In genomic region chr10:45180946-45181439, GRCh38 we compare ENCODE assay signal across 17 cellular contexts.
"Had no signal": no experiment of that assay in that cellular context is flagged by ENCODE, and none has a peak within 500 bp of the region (broad histone marks: within the 10 kb centered on the region; RNA-seq: fewer than 3 reads in every experiment).

No MANE protein-coding gene starts in this region.

- ATAC-seq: activated CD8-positive, alpha-beta T cell treated with anti-CD3 and anti-CD28 coated beads for 36 hours; activated T-cell treated with anti-CD3 and anti-CD28 coated beads, Interleukin-2, amount 50 U/mL, for 72 hours had no signal

- H3K27ac ChIP-seq: cardiac muscle cell, colonic mucosa, prostate gland, VCaP had no signal

- H3K36me3 ChIP-seq: cardiac muscle cell, colonic mucosa, prostate gland had no signal

- H3K36me3 Mint-ChIP-seq: activated naive CD8-positive, alpha-beta T cell treated with anti-CD3 and anti-CD28 coated beads for 36 hours; naive B cell had no signal

- H3K4me1 Mint-ChIP-seq: activated naive CD8-positive, alpha-beta T cell treated with anti-CD3 and anti-CD28 coated beads for 36 hours; naive B cell had no signal

- H3K4me1 ChIP-seq: colonic mucosa, prostate gland had no signal

- H3K9me3 Mint-ChIP-seq: activated CD8-positive, alpha-beta T cell treated with anti-CD3 and anti-CD28 coated beads for 36 hours; activated naive CD8-positive, alpha-beta T cell treated with anti-CD3 and anti-CD28 coated beads for 36 hours; activated T-cell treated with anti-CD3 and anti-CD28 coated beads, Interleukin-2, amount 50 U/mL, for 72 hours; stimulated activated naive CD8-positive, alpha-beta T cell treated with anti-CD3 and anti-CD28 coated beads, Interleukin-15, Interleukin-2, amounts not matched to agents 100 ng/mL and 50 ng/mL, for 24 hours had no signal

- H3K4me3 Mint-ChIP-seq: activated CD8-positive, alpha-beta T cell treated with anti-CD3 and anti-CD28 coated beads for 36 hours; activated naive CD8-positive, alpha-beta T cell treated with anti-CD3 and anti-CD28 coated beads for 36 hours; activated T-cell treated with anti-CD3 and anti-CD28 coated beads, Interleukin-2, amount 50 U/mL, for 72 hours; naive B cell; stimulated activated naive CD8-positive, alpha-beta T cell treated with anti-CD3 and anti-CD28 coated beads, Interleukin-15, Interleukin-2, amounts not matched to agents 100 ng/mL and 50 ng/mL, for 24 hours had no signal

- H3K4me3 ChIP-seq: cardiac muscle cell, colonic mucosa, prostate gland had no signal

- H3K27me3 ChIP-seq: cardiac muscle cell, colonic mucosa had no signal

- H3K9me3 ChIP-seq: colonic mucosa, prostate gland had no signal

- DNase-seq: activated CD4-positive, alpha-beta T cell treated with anti-CD3 and anti-CD28 coated beads for 4 hours; activated CD8-positive, alpha-beta memory T cell treated with anti-CD3 and anti-CD28 coated beads, Interleukin-2, amount 50 U/mL, for 4 hours; activated CD8-positive, alpha-beta T cell treated with anti-CD3 and anti-CD28 coated beads for 36 hours; activated gamma-delta T cell treated with Interleukin-2 at 50 U/mL for 16 hours; activated naive CD8-positive, alpha-beta T cell treated with anti-CD3 and anti-CD28 coated beads for 36 hours; activated T-cell treated with anti-CD3 and anti-CD28 coated beads, Interleukin-2, amount 50 U/mL, for 72 hours; effector CD8-positive, alpha-beta T cell; midbrain; naive B cell; stimulated activated CD4-positive, alpha-beta T cell treated with anti-CD3 and anti-CD28 coated beads, Interleukin-4, amount 100 ng/mL, for 1 hour; stimulated activated CD8-positive, alpha-beta memory T cell treated with anti-CD3 and anti-CD28 coated beads, Interleukin-4, amount 100 ng/mL, for 48 hours; T-helper 1 cell had no signal

- H3K27ac Mint-ChIP-seq: activated CD8-positive, alpha-beta T cell treated with anti-CD3 and anti-CD28 coated beads for 36 hours; activated naive CD8-positive, alpha-beta T cell treated with anti-CD3 and anti-CD28 coated beads for 36 hours; activated T-cell treated with anti-CD3 and anti-CD28 coated beads, Interleukin-2, amount 50 U/mL, for 72 hours; stimulated activated naive CD8-positive, alpha-beta T cell treated with anti-CD3 and anti-CD28 coated beads, Interleukin-15, Interleukin-2, amounts not matched to agents 100 ng/mL and 50 ng/mL, for 24 hours had no signal

- H3K27me3 Mint-ChIP-seq: activated CD8-positive, alpha-beta T cell treated with anti-CD3 and anti-CD28 coated beads for 36 hours; stimulated activated naive CD8-positive, alpha-beta T cell treated with anti-CD3 and anti-CD28 coated beads, Interleukin-15, Interleukin-2, amounts not matched to agents 100 ng/mL and 50 ng/mL, for 24 hours had no signal
